Comparison of ENCODE assay signal across 1 cellular context in the genomic region with DNA sequence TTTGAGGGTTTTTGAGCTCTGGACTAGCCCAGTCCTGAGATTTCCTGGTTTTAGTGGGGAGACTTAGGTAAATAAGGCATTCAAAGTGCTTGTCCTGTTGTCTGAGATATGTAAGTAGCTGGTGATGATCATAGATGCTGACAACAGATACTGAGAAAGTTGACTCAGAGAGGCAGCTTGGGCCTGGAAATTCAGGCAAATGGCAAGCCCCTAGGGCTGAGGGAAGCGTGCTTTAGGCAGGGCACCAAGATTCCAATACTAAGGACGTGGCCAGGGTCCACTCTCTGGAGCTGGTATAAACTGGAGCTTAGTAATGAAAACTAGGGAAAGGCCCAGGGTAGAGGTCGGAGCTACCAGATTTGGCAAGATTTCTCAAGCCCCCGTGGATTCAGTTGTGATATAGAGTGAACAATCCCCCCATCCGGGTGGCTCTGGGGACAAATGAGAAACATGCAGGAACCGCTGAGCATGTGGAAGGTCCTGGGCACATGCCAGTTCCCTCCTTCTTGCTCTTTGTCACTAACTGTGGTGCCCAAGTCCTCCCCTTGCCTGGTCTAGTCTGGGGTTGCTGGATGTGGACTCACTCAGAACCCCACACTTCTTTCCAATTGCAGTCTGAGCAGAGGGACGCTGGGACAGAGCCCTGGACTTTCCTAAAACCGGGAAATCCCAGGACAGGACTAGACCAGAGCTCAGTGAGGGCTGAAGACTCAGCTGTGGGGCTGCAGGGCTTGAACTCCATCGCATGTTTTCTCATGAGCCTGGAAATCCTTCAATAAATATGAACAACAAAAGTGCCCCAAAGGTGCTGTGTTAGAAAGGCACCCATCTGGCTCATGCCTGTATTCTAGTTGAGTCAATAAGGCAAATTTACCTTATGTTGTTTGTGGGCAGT.
TF ChIP-seq lines count a peak whose summit lies in the region.

No MANE protein-coding gene starts in this region.

TF ChIP-seq in HepG2, 621 proteins besides CTCF, POLR2A, EP300 and RAD21 (continued from another document):
- TF ChIP-seq, protein P1, sequence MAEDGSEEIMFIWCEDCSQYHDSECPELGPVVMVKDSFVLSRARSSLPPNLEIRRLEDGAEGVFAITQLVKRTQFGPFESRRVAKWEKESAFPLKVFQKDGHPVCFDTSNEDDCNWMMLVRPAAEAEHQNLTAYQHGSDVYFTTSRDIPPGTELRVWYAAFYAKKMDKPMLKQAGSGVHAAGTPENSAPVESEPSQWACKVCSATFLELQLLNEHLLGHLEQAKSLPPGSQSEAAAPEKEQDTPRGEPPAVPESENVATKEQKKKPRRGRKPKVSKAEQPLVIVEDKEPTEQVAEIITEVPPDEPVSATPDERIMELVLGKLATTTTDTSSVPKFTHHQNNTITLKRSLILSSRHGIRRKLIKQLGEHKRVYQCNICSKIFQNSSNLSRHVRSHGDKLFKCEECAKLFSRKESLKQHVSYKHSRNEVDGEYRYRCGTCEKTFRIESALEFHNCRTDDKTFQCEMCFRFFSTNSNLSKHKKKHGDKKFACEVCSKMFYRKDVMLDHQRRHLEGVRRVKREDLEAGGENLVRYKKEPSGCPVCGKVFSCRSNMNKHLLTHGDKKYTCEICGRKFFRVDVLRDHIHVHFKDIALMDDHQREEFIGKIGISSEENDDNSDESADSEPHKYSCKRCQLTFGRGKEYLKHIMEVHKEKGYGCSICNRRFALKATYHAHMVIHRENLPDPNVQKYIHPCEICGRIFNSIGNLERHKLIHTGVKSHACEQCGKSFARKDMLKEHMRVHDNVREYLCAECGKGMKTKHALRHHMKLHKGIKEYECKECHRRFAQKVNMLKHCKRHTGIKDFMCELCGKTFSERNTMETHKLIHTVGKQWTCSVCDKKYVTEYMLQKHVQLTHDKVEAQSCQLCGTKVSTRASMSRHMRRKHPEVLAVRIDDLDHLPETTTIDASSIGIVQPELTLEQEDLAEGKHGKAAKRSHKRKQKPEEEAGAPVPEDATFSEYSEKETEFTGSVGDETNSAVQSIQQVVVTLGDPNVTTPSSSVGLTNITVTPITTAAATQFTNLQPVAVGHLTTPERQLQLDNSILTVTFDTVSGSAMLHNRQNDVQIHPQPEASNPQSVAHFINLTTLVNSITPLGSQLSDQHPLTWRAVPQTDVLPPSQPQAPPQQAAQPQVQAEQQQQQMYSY (CRISPR knock-in tag; IDR thresholded peaks at IDR 0.05), result peak; percentile 76
- TF ChIP-seq FOXA1 (IDR thresholded peaks at IDR 0.05), result no peak
- TF ChIP-seq FOXA1 (CRISPR knock-in tag; IDR thresholded peaks at IDR 0.05), result peak; percentile 9; the same call in 1 of the 2 replicates
- no peak for TF ChIP-seq ZNF264 (CRISPR knock-in tag; IDR thresholded peaks at IDR 0.05)
- 0 out of 2 replicates have a peak, but pooled peaks have one; percentile 33 for TF ChIP-seq ZNF792 (CRISPR knock-in tag; IDR thresholded peaks at IDR 0.05)
